8 cellular contexts compared by ENCODE assay signal in the genomic region with DNA sequence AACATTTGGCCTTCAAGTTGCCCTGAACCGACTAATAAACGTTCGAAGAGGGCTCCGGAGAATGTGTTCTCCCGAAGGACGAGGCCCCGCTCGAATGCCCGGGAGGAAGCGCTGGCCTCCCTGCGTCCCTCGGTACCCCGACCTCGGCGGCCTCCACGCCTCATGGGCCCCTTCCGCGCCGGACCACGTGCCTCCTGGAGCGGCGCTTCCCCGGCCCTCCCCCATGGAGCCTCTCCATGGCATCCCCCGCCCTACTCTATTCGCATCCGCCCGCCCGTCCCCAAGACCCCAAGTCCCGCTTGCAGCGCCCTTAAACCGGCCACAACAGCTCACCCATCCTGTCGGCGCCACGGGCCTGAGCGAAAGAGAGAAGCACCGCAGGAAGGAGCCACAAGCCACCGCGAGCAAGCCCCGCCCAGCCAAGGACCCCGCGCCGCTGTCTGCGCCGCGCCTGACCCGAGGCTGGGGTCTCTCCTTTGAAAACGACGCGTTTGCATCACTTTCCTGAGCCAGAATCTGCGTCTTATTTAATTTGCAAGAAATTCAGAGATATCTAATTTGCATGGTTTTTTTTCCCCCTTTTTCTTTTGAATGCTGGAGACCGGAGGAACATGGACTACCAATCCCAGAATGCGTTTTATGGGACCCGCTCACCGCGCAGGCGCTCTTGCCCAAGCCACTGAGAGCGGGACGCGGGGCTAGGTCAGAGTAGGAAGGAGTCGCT. TPM values are rescaled to one million over a fixed set of nuclear protein-coding genes. Genes with fewer than 3 reads are reported as not detected.
DNase-seq lines count a peak whose midpoint lies in the region; ATAC-seq and TF ChIP-seq lines count a peak whose summit lies in the region.

RPS23 (minus strand) TSS at position 368 of the 724 bp plus-strand sequence; CDS start at position 337, 31 bp downstream.

- peaks cover 13 to 67% (median 39%) of the 10 kb centered on the region in 7 donors for H3K4me1 Mint-ChIP-seq in naive thymus-derived CD4-positive, alpha-beta T cell
- peaks cover 35 to 61% of the 10 kb centered on the region in 2 donors for H3K4me1 Mint-ChIP-seq in stimulated activated naive B cell treated with anti-CD40 and anti-IgM and Interleukin-4, amounts not matched to agents 10 μg/mL and 1 μg/mL and 100 μg/mL, for 72 hours

- no peaks in the 10 kb centered on the region for H3K9me3 ChIP-seq in naive thymus-derived CD4-positive, alpha-beta T cell (ENCODE audit: control insufficient read depth in 2 of 3, low read length in 3 of 3)

- ATAC-seq in GM21737 (IDR thresholded peaks at IDR 0.05; ENCODE audit: unreplicated experiment), result peak; percentile 95
- ATAC-seq in naive thymus-derived CD4-positive, alpha-beta T cell, result peak; percentile 96
- ATAC-seq in stimulated activated naive B cell treated with anti-CD40 and anti-IgM and Interleukin-4, amounts not matched to agents 10 μg/mL and 1 μg/mL and 100 μg/mL, for 72 hours (replicated peaks), result peak; percentile 89 to 94

- H3K4me2 ChIP-seq in KMS-11, result peak within 1 kb of the TSS; percentile 85

- H3K79me2 ChIP-seq in KMS-11 (ENCODE audit: insufficient read depth, low read depth), result peaks cover 20% of the 10 kb centered on the region

- no peaks in the 10 kb centered on the region for H3K27me3 Mint-ChIP-seq in naive thymus-derived CD4-positive, alpha-beta T cell
- H3K27me3 Mint-ChIP-seq in stimulated activated naive B cell treated with anti-CD40 and anti-IgM and Interleukin-4, amounts not matched to agents 10 μg/mL and 1 μg/mL and 100 μg/mL, for 72 hours, result no peaks in the 10 kb centered on the region

- H3K27ac ChIP-seq in KMS-11, result peak within 1 kb of the TSS; percentile 65
- peak within 1 kb of the TSS; percentile 80 for H3K27ac ChIP-seq in naive thymus-derived CD4-positive, alpha-beta T cell (ENCODE audit: low read depth, low read length)

- H3K27ac Mint-ChIP-seq in naive thymus-derived CD4-positive, alpha-beta T cell, result peak within 1 kb of the TSS; percentile 94 to 99 (median 96)
- peak within 1 kb of the TSS; percentile 99 for H3K27ac Mint-ChIP-seq in stimulated activated naive B cell treated with anti-CD40 and anti-IgM and Interleukin-4, amounts not matched to agents 10 μg/mL and 1 μg/mL and 100 μg/mL, for 72 hours

- H2AFZ ChIP-seq in KMS-11 (ENCODE audit: low read depth), result peak within 1 kb of the TSS; percentile 87

- H4K20me1 ChIP-seq in KMS-11 (ENCODE audit: insufficient read depth), result no peaks in the 10 kb centered on the region

- H3K9me3 Mint-ChIP-seq in naive thymus-derived CD4-positive, alpha-beta T cell, result peaks cover 0 to 3% (median 0%) of the 10 kb centered on the region in 11 donors
- no peaks in the 10 kb centered on the region for H3K9me3 Mint-ChIP-seq in stimulated activated naive B cell treated with anti-CD40 and anti-IgM and Interleukin-4, amounts not matched to agents 10 μg/mL and 1 μg/mL and 100 μg/mL, for 72 hours

- POLR2A ChIA-PET in naive thymus-derived CD4-positive, alpha-beta T cell (lab: Charles Lee), result interaction anchor here (0.9 to 2.8 kb wide), 6 partner anchors 10 to 975 kb away, joined by 3 to 15 read pairs (median 3); partner anchors contain the start of genes SSBP2, TMEM167A and XRCC4

- no peaks in the 10 kb centered on the region for H3K27me3 ChIP-seq in KMS-11 (ENCODE audit: insufficient read depth, low read depth)
- no peaks in the 10 kb centered on the region for H3K27me3 ChIP-seq in naive thymus-derived CD4-positive, alpha-beta T cell (ENCODE audit: control insufficient read depth in 2 of 2, insufficient read depth in 2 of 2, low read length in 2 of 2)

- peak within 1 kb of the TSS; percentile 92 for H3K9ac ChIP-seq in KMS-11

- peak within 1 kb of the TSS; percentile 87 to 98 (median 94) for H3K4me3 Mint-ChIP-seq in naive thymus-derived CD4-positive, alpha-beta T cell
- H3K4me3 Mint-ChIP-seq in stimulated activated naive B cell treated with anti-CD40 and anti-IgM and Interleukin-4, amounts not matched to agents 10 μg/mL and 1 μg/mL and 100 μg/mL, for 72 hours, result peak within 1 kb of the TSS; percentile 93 to 97

- CTCF ChIA-PET in naive thymus-derived CD4-positive, alpha-beta T cell (lab: Charles Lee), result interaction anchor here (0.6 to 0.9 kb wide), 2 partner anchors 14 to 71 kb away, joined by 3 read pairs; no protein-coding TSS in a partner anchor

- TF ChIP-seq CTCF in KMS-11 (conservative IDR thresholded peaks at IDR 0.05; ENCODE audit: low read depth, low read length), result no peak

- peak; percentile 54 for DNase-seq in DMS79 (lab: John Stamatoyannopoulos, UW)
- peak; percentile 93 for DNase-seq in RKO (ENCODE audit: low spot score)
- peak; percentile 75 for DNase-seq in activated T-helper 1 cell treated with Interleukin-2 at 50 U/mL for 16 hours (ENCODE audit: low read depth)
- peak; percentile 88 for DNase-seq in fibroblast of gingiva (ENCODE audit: low read depth)
- peak; percentile 78 to 90 (median 85) for DNase-seq in naive thymus-derived CD4-positive, alpha-beta T cell
- peak; percentile 86 for DNase-seq in stimulated activated naive B cell treated with anti-CD40 and anti-IgM and Interleukin-4, amounts not matched to agents 10 μg/mL and 1 μg/mL and 100 μg/mL, for 72 hours

- H3K36me3 Mint-ChIP-seq in naive thymus-derived CD4-positive, alpha-beta T cell, result peaks cover 7 to 37% (median 31%) of the 10 kb centered on the region in 5 donors
- H3K36me3 Mint-ChIP-seq in stimulated activated naive B cell treated with anti-CD40 and anti-IgM and Interleukin-4, amounts not matched to agents 10 μg/mL and 1 μg/mL and 100 μg/mL, for 72 hours, result peaks cover 38 to 55% of the 10 kb centered on the region in 2 donors

- peaks cover 19% of the 10 kb centered on the region for H3K4me1 ChIP-seq in KMS-11 (ENCODE audit: low read depth, poor library complexity, severe bottlenecking)
- peaks cover 12 to 16% of the 10 kb centered on the region in 2 donors for H3K4me1 ChIP-seq in naive thymus-derived CD4-positive, alpha-beta T cell (ENCODE audit: control insufficient read depth in 2 of 2, insufficient read depth in 2 of 2, low read length in 2 of 2)

- peak within 1 kb of the TSS; percentile 35 for H3K4me3 ChIP-seq in KMS-11 (IDR thresholded peaks at IDR 0.05; ENCODE audit: insufficient read depth, low read depth, low read length)
- peak within 1 kb of the TSS; percentile 72 for H3K4me3 ChIP-seq in naive thymus-derived CD4-positive, alpha-beta T cell (ENCODE audit: low read length)

- intact Hi-C loops in naive thymus-derived CD4-positive, alpha-beta T cell (cut with micrococcal nuclease), result loop anchor here (1.0 to 10.0 kb wide), 12 partner anchors 79 to 1871 kb away; partner anchors contain the start of genes SSBP2 (in 2 of the 2), TMEM167A (in 2 of the 2), XRCC4 (in 2 of the 2) and ZCCHC9 (in 2 of the 2)

- peaks cover 21% of the 10 kb centered on the region; the same call in 1 of the 2 replicates for H3K36me3 ChIP-seq in KMS-11 (ENCODE audit: insufficient read depth)
- peaks cover 6 to 32% (median 14%) of the 10 kb centered on the region in 3 experiments for H3K36me3 ChIP-seq in naive thymus-derived CD4-positive, alpha-beta T cell (ENCODE audit: control insufficient read depth in 2 of 3, insufficient read depth in 3 of 3, low read length in 3 of 3)

RNA-seq across cellular contexts. Expression of gene RPS23, which starts in this region (rescaled TPM):
- total RNA-seq in naive thymus-derived CD4-positive, alpha-beta T cell, result 1,000 to 10,000 TPM; 2,233 to 4,335 (median 3,874) TPM
- polyA plus RNA-seq in naive thymus-derived CD4-positive, alpha-beta T cell, result 1,000 to 10,000 TPM; 4,331 to 4,971 TPM

Comparison
In these comparisons a context has a peak if more than half of its experiments do, and no peak if none do; other contexts are left out.
1. Peak in every context shown above with its lines: DNase-seq, ATAC-seq, H3K4me3 ChIP-seq and H3K27ac ChIP-seq.